Comparison of ENCODE assay signal across 21 cellular contexts in genomic region chr1:20329793-20330542, GRCh38. TPM values are rescaled to one million over a fixed set of nuclear protein-coding genes. Genes with fewer than 3 reads are reported as not detected.
DNase-seq lines count a peak whose midpoint lies in the region; ATAC-seq, FAIRE-seq and TF ChIP-seq lines count a peak whose summit lies in the region.
"Had no signal": no experiment of that assay in that cellular context is flagged by ENCODE, and none has a peak within 500 bp of the region (broad histone marks: within the 10 kb centered on the region; RNA-seq: fewer than 3 reads in every experiment).

No MANE protein-coding gene starts in this region.

- BruUV-seq in K562 (replicated peaks; lab: Mats Ljungman, UMichigan), result no TSS peak

- no peak overlapping the region for H2BK120ac ChIP-seq in H9 (ENCODE audit: low read depth, low read length, poor library complexity, severe bottlenecking)
- no peak overlapping the region for H2BK120ac ChIP-seq in mesendoderm (ENCODE audit: low read depth, low read length)

- CTCF ChIA-PET in K562 (lab: Yijun Ruan, JAX; ENCODE audit: low intra/inter-chr PET ratio), result no interaction called here
- CTCF ChIA-PET in naive thymus-derived CD4-positive, alpha-beta T cell (lab: Charles Lee), result interaction anchor here (0.5 to 1.3 kb wide), 2 partner anchors 17 to 95 kb away, joined by 4 read pairs; no protein-coding TSS in a partner anchor

- H4K20me1 ChIP-seq in DND-41 (ENCODE audit: insufficient read depth, low read length), result no peaks in the 10 kb centered on the region
- H4K20me1 ChIP-seq in H9 (ENCODE audit: control insufficient read depth, insufficient read depth, insufficient read length), result no peaks in the 10 kb centered on the region
- 0 out of 2 replicates have a peak, but pooled peaks cover 4% of the 10 kb centered on the region for H4K20me1 ChIP-seq in K562 (replicated peaks; ENCODE audit: control insufficient read depth, insufficient read depth, low read length)

- no peak overlapping the region for H3K4me3 Mint-ChIP-seq in H9
- no peak overlapping the region for H3K4me3 Mint-ChIP-seq in naive thymus-derived CD4-positive, alpha-beta T cell
- H3K4me3 Mint-ChIP-seq: CD14-positive monocyte had no signal

- H3K9ac ChIP-seq in DND-41 (ENCODE audit: low read depth, low read length), result no peak overlapping the region
- H3K9ac ChIP-seq in H9 (ENCODE audit: extremely low read depth, insufficient read length, low read length), result no peak overlapping the region
- no peak overlapping the region for H3K9ac ChIP-seq in K562 (ENCODE audit: insufficient read depth in 1 of 2, low read depth in 2 of 2, low read length in 2 of 2)
- H3K9ac ChIP-seq in mesendoderm (ENCODE audit: low read length), result no peak overlapping the region
- H3K9ac ChIP-seq: GM23248 had no signal

- H3K9me1 ChIP-seq in K562 (ENCODE audit: control insufficient read depth, insufficient read depth, low read length), result no peaks in the 10 kb centered on the region

- no peak for TF ChIP-seq RAD21 in K562 (CRISPR knock-in tag; conservative IDR thresholded peaks at IDR 0.05 in 1 of 2, IDR thresholded peaks at IDR 0.05 in 1 of 2)

- H2BK15ac ChIP-seq in H9 (ENCODE audit: low read depth, low read length) (no peak overlapping the region), mesendoderm (replicated peaks; ENCODE audit: low read depth) (no peak overlapping the region)

- H3K56ac ChIP-seq in H9 (ENCODE audit: insufficient read length, low read depth, low read length) (no peak overlapping the region), mesendoderm (ENCODE audit: low read length) (no peak overlapping the region)

- no peaks in the 10 kb centered on the region for H3K4me1 ChIP-seq in DND-41 (ENCODE audit: insufficient read depth, low read length)
- peaks cover 2% of the 10 kb centered on the region; the same call in 1 of the 2 replicates for H3K4me1 ChIP-seq in H9 (ENCODE audit: insufficient read depth, low read length)
- peaks cover 0 to 2% of the 10 kb centered on the region in 2 experiments; a peak in 1 of 5 replicates for H3K4me1 ChIP-seq in K562 (replicated peaks in 1 of 2; ENCODE audit: control insufficient read depth in 2 of 2, insufficient read depth in 2 of 2, low read length in 2 of 2)
- H3K4me1 ChIP-seq in mesendoderm (ENCODE audit: control insufficient read depth, low read depth, low read length), result no peaks in the 10 kb centered on the region
- H3K4me1 ChIP-seq in naive thymus-derived CD4-positive, alpha-beta T cell (ENCODE audit: control insufficient read depth in 2 of 2, insufficient read depth in 2 of 2, low read length in 2 of 2), result no peaks in the 10 kb centered on the region

- no peak overlapping the region for H4K5ac ChIP-seq in H9 (ENCODE audit: insufficient read length, low read depth, low read length)
- no peak overlapping the region for H4K5ac ChIP-seq in mesendoderm (ENCODE audit: low read length)

- peaks cover 2 to 7% of the 10 kb centered on the region in 2 experiments; a peak in 3 of 4 replicates for H3K4me1 Mint-ChIP-seq in H9
- no peaks in the 10 kb centered on the region for H3K4me1 Mint-ChIP-seq in naive thymus-derived CD4-positive, alpha-beta T cell
- H3K4me1 Mint-ChIP-seq: CD14-positive monocyte had no signal

- whole genome bisulfite sequencing in H9 (ENCODE audit: extremely low coverage, insufficient read length, low lambda C conversion rate), result no CpG with 5 or more reads among the region's 14 CpGs
- 5% methylated on average over 14 of the region's 14 CpGs for WGBS in K562 (ENCODE audit: insufficient coverage, low coverage, missing lambda C conversion rate)
- WGBS in mesendoderm (ENCODE audit: extremely low coverage, insufficient coverage, low lambda C conversion rate), result no CpG with 5 or more reads among the region's 14 CpGs

- H2AFZ ChIP-seq in DND-41 (ENCODE audit: low read depth, low read length) (no peak overlapping the region), H9 (ENCODE audit: low read length) (no peak overlapping the region), K562 (ENCODE audit: low read depth, low read length) (no peak overlapping the region)
- H2AFZ ChIP-seq: GM23248, hepatocyte had no signal

- H3K4me2 ChIP-seq in DND-41 (ENCODE audit: insufficient read depth, low read length) (no peak overlapping the region), H9 (ENCODE audit: insufficient read depth, insufficient read length, low read length) (no peak overlapping the region), K562 (ENCODE audit: insufficient read depth, low read length) (no peak overlapping the region), mesendoderm (ENCODE audit: low read length) (no peak overlapping the region)
- H3K4me2 ChIP-seq: hepatocyte had no signal

- H3K18ac ChIP-seq in H9 (ENCODE audit: insufficient read length, low read depth, low read length) (no peak overlapping the region), mesendoderm (ENCODE audit: low read length) (no peak overlapping the region)

- FAIRE-seq in K562 (lab: Jason Lieb, UNC), result peak; percentile 63
- FAIRE-seq: G401.6 had no signal

- no peak for ATAC-seq in DND-41 (ENCODE audit: insufficient read depth, low read depth)
- ATAC-seq in K562, result 0 out of 3 replicates have a peak, but pooled peaks have one; percentile 53
- no peak for ATAC-seq in naive thymus-derived CD4-positive, alpha-beta T cell
- ATAC-seq: activated naive CD4-positive, alpha-beta T cell treated with anti-CD3 and anti-CD28 coated beads, Interleukin-2, amount 50 U/mL, for 72 hours; left lobe of liver had no signal

- H3K79me2 ChIP-seq in DND-41 (ENCODE audit: insufficient read depth, low read length), result no peaks in the 10 kb centered on the region
- H3K79me2 ChIP-seq in H9 (ENCODE audit: insufficient read depth, low read length), result no peaks in the 10 kb centered on the region
- no peaks in the 10 kb centered on the region for H3K79me2 ChIP-seq in K562 (ENCODE audit: control insufficient read depth, insufficient read depth, low read length)
- no peaks in the 10 kb centered on the region for H3K79me2 ChIP-seq in mesendoderm (ENCODE audit: control insufficient read depth, insufficient read depth, low read length)
- H3K79me2 ChIP-seq: hepatocyte had no signal

- no peaks in the 10 kb centered on the region for H3K23me2 ChIP-seq in H9 (ENCODE audit: insufficient read length, low read depth, low read length, poor library complexity, severe bottlenecking)

- POLR2A ChIA-PET in K562 (lab: Yijun Ruan, JAX), result interaction anchor here (0.6 kb wide), 1 partner anchor 122 kb away, joined by 3 read pairs; no protein-coding TSS in a partner anchor
- POLR2A ChIA-PET in naive thymus-derived CD4-positive, alpha-beta T cell (lab: Charles Lee), result interaction anchor here (0.6 kb wide), 1 partner anchor 828 kb away, joined by 3 read pairs; no protein-coding TSS in a partner anchor

- no peak overlapping the region for H3K14ac ChIP-seq in H9 (ENCODE audit: insufficient read depth, low read length)

- H3K79me1 ChIP-seq in H9 (ENCODE audit: insufficient read depth, low read depth, low read length, poor library complexity, severe bottlenecking) (no peaks in the 10 kb centered on the region), mesendoderm (ENCODE audit: low read length) (no peaks in the 10 kb centered on the region)

- peak; percentile 28 for TF ChIP-seq CTCF in DND-41 (IDR thresholded peaks at IDR 0.05; ENCODE audit: borderline replicate concordance, extremely low read depth, low read length, poor library complexity, severe bottlenecking)
- peak; percentile 62 for TF ChIP-seq CTCF in H9 (conservative IDR thresholded peaks at IDR 0.05)
- TF ChIP-seq CTCF in K562 (IDR thresholded peaks at IDR 0.05 in 2 of 3, conservative IDR thresholded peaks at IDR 0.05 in 1 of 3; ENCODE audit: insufficient read depth in 2 of 3, low read depth in 1 of 3, low read length in 3 of 3), result peak; percentile 33 to 60 (median 50); a peak in 5 of 6 replicates

- H3K23ac ChIP-seq in H9 (ENCODE audit: insufficient read length, low read depth, low read length) (no peak overlapping the region), mesendoderm (ENCODE audit: low read length) (no peak overlapping the region)

- H4K8ac ChIP-seq in H9 (replicated peaks; ENCODE audit: insufficient read length, low read depth, low read length) (no peak overlapping the region), mesendoderm (ENCODE audit: low read depth, low read length) (no peak overlapping the region)

- H2BK20ac ChIP-seq in H9 (ENCODE audit: low read depth, low read length, poor library complexity, severe bottlenecking), result no peak overlapping the region

- no peak for TF ChIP-seq EP300 in K562 (IDR thresholded peaks at IDR 0.05; ENCODE audit: low read length)

- in situ Hi-C loops in K562 (cut with MboI), result no loop called here

- H3K9me3 ChIP-seq in DND-41 (ENCODE audit: insufficient read depth, low read length, severe bottlenecking), result no peaks in the 10 kb centered on the region
- no peaks in the 10 kb centered on the region for H3K9me3 ChIP-seq in H9 (ENCODE audit: control insufficient read depth, low read depth, low read length)
- no peaks in the 10 kb centered on the region for H3K9me3 ChIP-seq in K562 (replicated peaks; ENCODE audit: control insufficient read depth, insufficient read depth, low read depth, low read length)
- H3K9me3 ChIP-seq in naive thymus-derived CD4-positive, alpha-beta T cell (ENCODE audit: control insufficient read depth in 2 of 3, low read length in 3 of 3), result no peaks in the 10 kb centered on the region

- intact Hi-C loops in K562 (cut with micrococcal nuclease), result no loop called here
- intact Hi-C loops in naive thymus-derived CD4-positive, alpha-beta T cell (cut with micrococcal nuclease), result no loop called here

- no peak overlapping the region for H2BK12ac ChIP-seq in H9 (ENCODE audit: insufficient read length, low read depth, low read length)

- H3K4me3 ChIP-seq in DND-41 (ENCODE audit: low read depth in 1 of 2, low read length in 2 of 2) (no peak overlapping the region), K562 (no peak overlapping the region), mesendoderm (ENCODE audit: low read length) (no peak overlapping the region)
- no peak overlapping the region for H3K4me3 ChIP-seq in naive thymus-derived CD4-positive, alpha-beta T cell (ENCODE audit: low read length)
- H3K4me3 ChIP-seq: GM23248, hepatocyte had no signal

- H4K91ac ChIP-seq in H9 (ENCODE audit: insufficient read length, low read depth, low read length), result no peak overlapping the region

- TF ChIP-seq POLR2A in K562 (conservative IDR thresholded peaks at IDR 0.05), result no peak

- no peak overlapping the region for H3T11ph ChIP-seq in H9 (ENCODE audit: low read length)

- H3K9me3 Mint-ChIP-seq in H9, result no peaks in the 10 kb centered on the region; a peak in 1 of 5 replicates
- H3K9me3 Mint-ChIP-seq in naive thymus-derived CD4-positive, alpha-beta T cell, result peaks cover 0 to 4% (median 0%) of the 10 kb centered on the region in 11 donors
- H3K9me3 Mint-ChIP-seq: activated naive CD4-positive, alpha-beta T cell treated with anti-CD3 and anti-CD28 coated beads, Interleukin-2, amount 50 U/mL, for 72 hours had no signal

- no peak overlapping the region for H2BK5ac ChIP-seq in H9 (ENCODE audit: insufficient read length, low read length)
- no peak overlapping the region for H2BK5ac ChIP-seq in mesendoderm (ENCODE audit: low read length)

- H3K36me3 ChIP-seq in DND-41 (ENCODE audit: insufficient read depth, low read length), result no peaks in the 10 kb centered on the region
- no peaks in the 10 kb centered on the region for H3K36me3 ChIP-seq in K562 (ENCODE audit: control insufficient read depth, insufficient read depth, low read length)
- no peaks in the 10 kb centered on the region for H3K36me3 ChIP-seq in mesendoderm (ENCODE audit: control insufficient read depth, insufficient read depth, low read length)
- no peaks in the 10 kb centered on the region for H3K36me3 ChIP-seq in naive thymus-derived CD4-positive, alpha-beta T cell (ENCODE audit: control insufficient read depth in 2 of 3, insufficient read depth in 3 of 3, low read length in 3 of 3)

- H3K4ac ChIP-seq in H9 (ENCODE audit: low read depth, low read length) (no peak overlapping the region), mesendoderm (ENCODE audit: low read depth, low read length) (no peak overlapping the region)

- H3K36me3 Mint-ChIP-seq in H9 (ENCODE audit: insufficient read depth in 1 of 3, low read depth in 3 of 3), result no peaks in the 10 kb centered on the region
- no peaks in the 10 kb centered on the region for H3K36me3 Mint-ChIP-seq in naive thymus-derived CD4-positive, alpha-beta T cell
- H3K36me3 Mint-ChIP-seq: activated naive CD4-positive, alpha-beta T cell treated with anti-CD3 and anti-CD28 coated beads, Interleukin-2, amount 50 U/mL, for 72 hours; CD14-positive monocyte had no signal

- peaks cover 39% of the 10 kb centered on the region for H3K27me3 Mint-ChIP-seq in H9 (ENCODE audit: low read depth)
- H3K27me3 Mint-ChIP-seq in naive thymus-derived CD4-positive, alpha-beta T cell, result peaks cover 5 to 19% (median 7%) of the 10 kb centered on the region in 5 donors

- no peak for DNase-seq in DND-41
- peak; percentile 51 for DNase-seq in H9
- DNase-seq in K562 (ENCODE audit: extremely low read depth in 1 of 4, low spot score in 3 of 4), result peak in 1 of 4 experiments; percentile 26
- peak; percentile 27 for DNase-seq in mesendoderm
- no peak for DNase-seq in naive thymus-derived CD4-positive, alpha-beta T cell
- no peak for DNase-seq in amniotic stem cell (lab: John Stamatoyannopoulos, UW)
- no peak for DNase-seq in NCI-H2081 (lab: John Stamatoyannopoulos, UW)
- no peak for DNase-seq in GM19240 (ENCODE audit: insufficient read length, low spot score)
- DNase-seq: cerebellar nuclear complex; GM23248; KG1; NCI-H1436; retina; stimulated activated CD8-positive, alpha-beta memory T cell treated with anti-CD3 and anti-CD28 coated beads, Interleukin-4, amount 100 ng/mL, for 48 hours had no signal

- H3K27ac ChIP-seq in DND-41 (ENCODE audit: low read length) (no peak overlapping the region), H9 (ENCODE audit: insufficient read length, low read depth, low read length) (no peak overlapping the region), K562 (ENCODE audit: extremely low read depth, low read depth, low read length) (no peak overlapping the region), mesendoderm (ENCODE audit: low read depth, low read length) (no peak overlapping the region)
- H3K27ac ChIP-seq in naive thymus-derived CD4-positive, alpha-beta T cell (ENCODE audit: low read depth, low read length), result no peak overlapping the region
- H3K27ac ChIP-seq: GM23248, hepatocyte, VCaP had no signal

- H3K27me3 ChIP-seq in DND-41 (ENCODE audit: insufficient read depth, low read length, poor library complexity), result peaks cover 7% of the 10 kb centered on the region
- no peaks in the 10 kb centered on the region for H3K27me3 ChIP-seq in H9 (ENCODE audit: insufficient read depth, low read length)
- peaks cover 13 to 41% of the 10 kb centered on the region in 2 experiments; a peak in 4 of 5 replicates for H3K27me3 ChIP-seq in K562 (ENCODE audit: control insufficient read depth in 2 of 2, insufficient read depth in 2 of 2, low read length in 2 of 2)
- H3K27me3 ChIP-seq in mesendoderm (ENCODE audit: insufficient read depth, low read length, poor library complexity), result no peaks in the 10 kb centered on the region
- no peaks in the 10 kb centered on the region for H3K27me3 ChIP-seq in naive thymus-derived CD4-positive, alpha-beta T cell (ENCODE audit: control insufficient read depth in 2 of 2, insufficient read depth in 2 of 2, low read length in 2 of 2)

- H2AK5ac ChIP-seq in H9 (ENCODE audit: insufficient read length, low read length), result no peak overlapping the region
- H2AK5ac ChIP-seq in mesendoderm (ENCODE audit: low read length), result no peak overlapping the region

- no peak overlapping the region for H3K27ac Mint-ChIP-seq in H9
- H3K27ac Mint-ChIP-seq in naive thymus-derived CD4-positive, alpha-beta T cell, result no peak overlapping the region
- H3K27ac Mint-ChIP-seq: activated naive CD4-positive, alpha-beta T cell treated with anti-CD3 and anti-CD28 coated beads, Interleukin-2, amount 50 U/mL, for 72 hours; CD14-positive monocyte had no signal

RNA-seq across cellular contexts. Expression of gene VWA5B1, which starts 39.3 kb away (rescaled TPM):
- total RNA-seq in H9 (2021), result 0.18 TPM in 1 of 2 replicates, not detected in the other
- not detected in 2 replicates for total RNA-seq in K562 (2011; cell fraction: chromatin; rRNA removed; ENCODE audit: low replicate concordance)
- total RNA-seq in K562 (2011; cell fraction: nucleolus; rRNA removed), result not detected in 2 replicates
- total RNA-seq in K562 (2011; cell fraction: nucleoplasm; rRNA removed), result not detected in 2 replicates
- total RNA-seq in K562 (2014; rRNA removed), result not detected in 2 replicates
- total RNA-seq in K562 (2014; rRNA removed; fragmentation: Illumina TruSeq; extraction: Trizol), result not detected in 2 replicates
- total RNA-seq in K562 (2015; rRNA removed; fragmentation: Illumina TruSeq; extraction: Trizol), result not detected in 2 replicates
- not detected in 2 replicates for total RNA-seq in K562 (2021)
- polyA plus RNA-seq in K562 (2011; rRNA removed), result not detected in 2 replicates
- polyA plus RNA-seq in K562 (2011; cell fraction: cytosol; rRNA removed), result not detected in 2 replicates
- not detected in 2 replicates for polyA plus RNA-seq in K562 (2011; cell fraction: nucleus; rRNA removed)
- not detected in 2 replicates for polyA plus RNA-seq in K562 (2012)
- not detected in 2 replicates for polyA plus RNA-seq in K562 (2014; fragmentation: Illumina TruSeq; extraction: Trizol)
- not detected for polyA plus RNA-seq in K562 (2014; fragmentation: Nextera tagmentation; extraction: Ambion mirVana)
- not detected in 2 replicates for polyA plus RNA-seq in K562 (2014; rRNA removed)
- polyA minus RNA-seq in K562 (2011; rRNA and poly(A)+ RNA removed), result not detected in 2 replicates
- not detected in 2 replicates for polyA minus RNA-seq in K562 (2011; cell fraction: cytosol; rRNA and poly(A)+ RNA removed)
- polyA minus RNA-seq in K562 (2011; cell fraction: nucleus; rRNA and poly(A)+ RNA removed), result not detected in 2 replicates
- polyA plus RNA-seq in mesendoderm (2013, experiment 1 of 2), result 0.01 TPM
- 0.03 TPM for polyA plus RNA-seq in mesendoderm (2013, experiment 2 of 2)
- under 1 TPM in 3 of 5 experiments, not detected in 2; 0.05 to 0.19 (median 0.08) TPM for total RNA-seq in naive thymus-derived CD4-positive, alpha-beta T cell
- polyA plus RNA-seq in naive thymus-derived CD4-positive, alpha-beta T cell, result under 1 TPM; 0.08 to 0.46 TPM
- total RNA-seq: GM23248, left lobe of liver, myocyte had no signal
- polyA plus RNA-seq: CD14-positive monocyte, GM23248 had no signal

Comparison
In these comparisons a context has a peak if more than half of its experiments do, and no peak if none do; other contexts are left out.
1. DNase-seq: peak in H9 (single experiment) and mesendoderm (single experiment); none in DND-41 (single experiment), naive thymus-derived CD4-positive, alpha-beta T cell (0 of 9), amniotic stem cell (single experiment), NCI-H2081 (0 of 2) and GM19240 (single experiment).
2. Peak in every context shown above with its lines, with median percentiles within 50 percentile points of each other: CTCF ChIP-seq.